ENCODE assay signal across 1 cellular context in genomic region chrX:109959356-109959871, GRCh38.
A peak's percentile ranks its signal among the peaks of the same experiment; 100 is the strongest.
TF ChIP-seq lines count a peak whose summit lies in the region.

No MANE protein-coding gene starts in this region.

TF ChIP-seq in K562, 482 proteins besides CTCF, POLR2A, EP300 and RAD21 (continued from another document and continues in another):
- TF ChIP-seq MAX (CRISPR knock-in tag; IDR thresholded peaks at IDR 0.05) = no peak
- TF ChIP-seq TAF15 (IDR thresholded peaks at IDR 0.05; ENCODE audit: low read depth, low read length) = no peak
- no peak for TF ChIP-seq L3MBTL2 (IDR thresholded peaks at IDR 0.05)
- no peak for TF ChIP-seq FOXJ3 (CRISPR knock-in tag; IDR thresholded peaks at IDR 0.05)
- TF ChIP-seq FOXP1 (CRISPR knock-in tag; IDR thresholded peaks at IDR 0.05) = no peak
- TF ChIP-seq PHF21A (IDR thresholded peaks at IDR 0.05; ENCODE audit: borderline replicate concordance, low read depth) = no peak
- TF ChIP-seq ATF1 (CRISPR knock-in tag; IDR thresholded peaks at IDR 0.05) = no peak
- peak; percentile 26; the same call in 1 of the 2 replicates for TF ChIP-seq ATF1 (tag; IDR thresholded peaks at IDR 0.05)
- no peak for TF ChIP-seq BMI1 (IDR thresholded peaks at IDR 0.05; ENCODE audit: low read length)
- no peak for TF ChIP-seq SAP30 (IDR thresholded peaks at IDR 0.05; ENCODE audit: borderline replicate concordance, insufficient read depth, low read depth, low read length, poor library complexity, severe bottlenecking)
- peak in 1 of 2 experiments; percentile 54; a peak in 1 of 4 replicates for TF ChIP-seq RCOR1 (IDR thresholded peaks at IDR 0.05; ENCODE audit: borderline replicate concordance in 1 of 2, low read depth in 2 of 2, low read length in 2 of 2)
- no peak for TF ChIP-seq IFI16 (CRISPR knock-in tag; IDR thresholded peaks at IDR 0.05)
- TF ChIP-seq ASH1L (IDR thresholded peaks at IDR 0.05; ENCODE audit: borderline replicate concordance, low read depth, partially characterized antibody) = no peak
- TF ChIP-seq WHSC1 (IDR thresholded peaks at IDR 0.05; ENCODE audit: low read length) = no peak
- TF ChIP-seq SREBF2 (CRISPR knock-in tag; IDR thresholded peaks at IDR 0.05) = no peak
- no peak for TF ChIP-seq SAFB (IDR thresholded peaks at IDR 0.05; ENCODE audit: borderline replicate concordance, low read depth, low read length)
- peak; percentile 87 for TF ChIP-seq NCOR1 (IDR thresholded peaks at IDR 0.05)
- TF ChIP-seq BCOR (IDR thresholded peaks at IDR 0.05) = no peak
- TF ChIP-seq CREM (IDR thresholded peaks at IDR 0.05; ENCODE audit: low read depth) = peak; percentile 64
- no peak for TF ChIP-seq U2AF1 (optimal IDR thresholded peaks at IDR 0.05; ENCODE audit: low read depth, low read length)
- TF ChIP-seq KAT8 (IDR thresholded peaks at IDR 0.05; ENCODE audit: low read depth) = no peak
- TF ChIP-seq XRCC3 (IDR thresholded peaks at IDR 0.05) = no peak
- no peak for TF ChIP-seq SIX5 (IDR thresholded peaks at IDR 0.05; ENCODE audit: borderline replicate concordance in 1 of 2, insufficient read depth in 1 of 2, low read depth in 1 of 2, low read length in 2 of 2)
- no peak for TF ChIP-seq FOXA1 (IDR thresholded peaks at IDR 0.05; ENCODE audit: borderline replicate concordance)
- TF ChIP-seq ZFP36 (IDR thresholded peaks at IDR 0.05; ENCODE audit: low read depth, low read length, partially characterized antibody) = no peak
- TF ChIP-seq STAT5A (IDR thresholded peaks at IDR 0.05; ENCODE audit: borderline replicate concordance, low read length) = peak; percentile 84
- no peak for TF ChIP-seq COPS2 (conservative IDR thresholded peaks at IDR 0.05)
- no peak for TF ChIP-seq CREB1 (IDR thresholded peaks at IDR 0.05)
- TF ChIP-seq CREB1 (CRISPR knock-in tag; IDR thresholded peaks at IDR 0.05) = no peak
- TF ChIP-seq LCOR (CRISPR knock-in tag; IDR thresholded peaks at IDR 0.05) = peak; percentile 98
- TF ChIP-seq ZNF146 (CRISPR knock-in tag; IDR thresholded peaks at IDR 0.05; ENCODE audit: unreplicated experiment) = no peak
- TF ChIP-seq CEBPB (tag; IDR thresholded peaks at IDR 0.05) = peak; percentile 95
- no peak for TF ChIP-seq SRSF9 (IDR thresholded peaks at IDR 0.05; ENCODE audit: borderline replicate concordance, low read depth, low read length)
- no peak for TF ChIP-seq NBN (IDR thresholded peaks at IDR 0.05; ENCODE audit: low read depth)
- peak; percentile 20; the same call in 1 of the 2 replicates for TF ChIP-seq GATAD2B (IDR thresholded peaks at IDR 0.05; ENCODE audit: borderline replicate concordance)
- 0 out of 2 replicates have a peak, but pooled peaks have one; percentile 13 for TF ChIP-seq ETV5 (CRISPR knock-in tag; IDR thresholded peaks at IDR 0.05; ENCODE audit: low read depth)
- no peak for TF ChIP-seq ZBTB1 (CRISPR knock-in tag; IDR thresholded peaks at IDR 0.05; ENCODE audit: borderline replicate concordance, low read depth)
- TF ChIP-seq E2F8 (IDR thresholded peaks at IDR 0.05; ENCODE audit: low read depth, partially characterized antibody) = no peak
- TF ChIP-seq TFAP4 (CRISPR knock-in tag; IDR thresholded peaks at IDR 0.05; ENCODE audit: borderline replicate concordance) = peak; percentile 42; the same call in 1 of the 2 replicates
- no peak for TF ChIP-seq ZNF316 (IDR thresholded peaks at IDR 0.05)
- TF ChIP-seq ZNF707 (CRISPR knock-in tag; conservative IDR thresholded peaks at IDR 0.05) = no peak
- no peak for TF ChIP-seq THRA (IDR thresholded peaks at IDR 0.05)
- no peak for TF ChIP-seq ZNF143 (CRISPR knock-in tag; IDR thresholded peaks at IDR 0.05)
- peak; percentile 88 for TF ChIP-seq CEBPG (CRISPR knock-in tag; IDR thresholded peaks at IDR 0.05)
- TF ChIP-seq CEBPG (tag; conservative IDR thresholded peaks at IDR 0.05 in 1 of 2, IDR thresholded peaks at IDR 0.05 in 1 of 2) = peak; percentile 73 to 93; a peak in 3 of 4 replicates
- TF ChIP-seq THRAP3 (IDR thresholded peaks at IDR 0.05; ENCODE audit: borderline replicate concordance) = no peak
- TF ChIP-seq DPF2 (IDR thresholded peaks at IDR 0.05) = peak; percentile 89
- no peak for TF ChIP-seq NFATC3 (IDR thresholded peaks at IDR 0.05)
- TF ChIP-seq MXD1 (CRISPR knock-in tag; IDR thresholded peaks at IDR 0.05; ENCODE audit: borderline replicate concordance, poor library complexity, severe bottlenecking) = no peak
- TF ChIP-seq ZNF609 (CRISPR knock-in tag; IDR thresholded peaks at IDR 0.05; ENCODE audit: borderline replicate concordance) = 0 out of 2 replicates have a peak, but pooled peaks have one; percentile 44
- no peak for TF ChIP-seq CREBBP (IDR thresholded peaks at IDR 0.05; ENCODE audit: low read depth, low read length)
- TF ChIP-seq ZNF232 (CRISPR knock-in tag; IDR thresholded peaks at IDR 0.05) = no peak
- TF ChIP-seq HDAC3 (IDR thresholded peaks at IDR 0.05; ENCODE audit: borderline replicate concordance, partially characterized antibody) = peak; percentile 58
- TF ChIP-seq GMEB1 (CRISPR knock-in tag; IDR thresholded peaks at IDR 0.05) = no peak
- no peak for TF ChIP-seq ZNF431 (CRISPR knock-in tag; IDR thresholded peaks at IDR 0.05)
- TF ChIP-seq SMARCE1 (IDR thresholded peaks at IDR 0.05) = peak; percentile 73
- TF ChIP-seq USF2 (CRISPR knock-in tag; IDR thresholded peaks at IDR 0.05) = no peak
- TF ChIP-seq ETV6 (IDR thresholded peaks at IDR 0.05; ENCODE audit: borderline replicate concordance in 1 of 2, low read depth in 2 of 2, low read length in 1 of 2) = no peak
- no peak for TF ChIP-seq ETV6 (CRISPR knock-in tag; IDR thresholded peaks at IDR 0.05; ENCODE audit: borderline replicate concordance)
- peak; percentile 42; the same call in 1 of the 2 replicates for TF ChIP-seq EHMT2 (IDR thresholded peaks at IDR 0.05)
- TF ChIP-seq ZNF778 (CRISPR knock-in tag; IDR thresholded peaks at IDR 0.05) = no peak
- TF ChIP-seq ZNF274 (IDR thresholded peaks at IDR 0.05; ENCODE audit: borderline replicate concordance, low read depth, low read length) = no peak
- TF ChIP-seq ZNF79 (CRISPR knock-in tag; IDR thresholded peaks at IDR 0.05; ENCODE audit: low read depth) = no peak
- TF ChIP-seq ZNF140 (CRISPR knock-in tag; IDR thresholded peaks at IDR 0.05) = no peak
- TF ChIP-seq MCM3 (IDR thresholded peaks at IDR 0.05) = no peak
- TF ChIP-seq SAFB2 (IDR thresholded peaks at IDR 0.05; ENCODE audit: borderline replicate concordance, low read depth, low read length, severe bottlenecking) = no peak
- no peak for TF ChIP-seq NFIX (CRISPR knock-in tag; IDR thresholded peaks at IDR 0.05; ENCODE audit: low read depth)
- no peak for TF ChIP-seq RBBP5 (IDR thresholded peaks at IDR 0.05; ENCODE audit: borderline replicate concordance, insufficient read depth, low read length, poor library complexity, severe bottlenecking)
- TF ChIP-seq IRF1 (CRISPR knock-in tag; IDR thresholded peaks at IDR 0.05; ENCODE audit: borderline replicate concordance) = no peak
